ENCODE assay signal across 27 cellular contexts in the genomic region with DNA sequence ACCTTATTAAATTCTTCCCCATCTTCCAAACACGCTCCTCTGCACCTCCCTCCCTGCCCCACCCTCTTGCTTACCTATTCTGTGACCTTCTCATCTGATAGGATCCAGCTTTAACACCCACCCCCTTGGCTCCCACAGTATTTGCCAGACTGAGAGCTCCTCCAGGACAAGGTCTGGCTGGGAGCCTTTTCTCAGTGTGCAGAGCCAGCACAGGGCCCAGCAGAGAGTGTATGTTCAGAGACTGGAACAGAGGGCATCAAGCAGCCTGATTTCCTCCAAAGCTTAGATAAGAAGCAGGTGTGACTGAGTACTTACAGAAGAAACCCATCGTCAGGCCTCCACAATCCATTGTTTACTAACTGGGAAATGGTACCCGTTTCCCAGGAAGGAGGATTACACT. TPM values are rescaled to one million over a fixed set of nuclear protein-coding genes. Genes with fewer than 3 reads are reported as not detected.
"Had no signal": no experiment of that assay in that cellular context is flagged by ENCODE, and none has a peak within 500 bp of the region (broad histone marks: within the 10 kb centered on the region; RNA-seq: fewer than 3 reads in every experiment).

No MANE protein-coding gene starts in this region.

- H3K9me3 ChIP-seq: ascending aorta, MG63 had no signal

- DNase-seq: activated B cell treated with CpG ODN at 0.5 μM for 24 hours; activated CD4-positive, alpha-beta T cell treated with anti-CD3 and anti-CD28 coated beads for 1 hour; activated CD4-positive, alpha-beta T cell treated with anti-CD3 and anti-CD28 coated beads, Interleukin-2, amount 10 ng/mL, durations not matched to agents 24 days and 14 days; activated CD4-positive, alpha-beta T cell treated with anti-CD3 and anti-CD28 coated beads, Interleukin-2, amount 50 U/mL, for 48 hours; activated CD8-positive, alpha-beta memory T cell treated with anti-CD3 and anti-CD28 coated beads, Interleukin-2, amount 10 ng/mL, durations not matched to agents 7 days and 5 days; activated effector memory CD4-positive, alpha-beta T cell treated with anti-CD3 and anti-CD28 coated beads, Interleukin-2, amount 50 U/mL, for 16 hours; activated naive CD4-positive, alpha-beta T cell treated with Interleukin-2 at 50 U/mL for 16 hours; activated naive CD8-positive, alpha-beta T cell treated with anti-CD3 and anti-CD28 coated beads, Interleukin-2, amount 50 U/mL, for 24 hours; activated T-cell treated with anti-CD3 and anti-CD28 coated beads, Interleukin-2, amount 50 U/mL, for 4 hours; amniotic stem cell; MV-4-11; NCI-H1092 treated with DMSO at 0.1 percent for 48 hours; NCI-H1417 treated with DMSO at 0.1 percent for 48 hours; NCI-H1694; NCI-H2029; NCI-H2107; NCI-H345; NCI-H510A; NCI-H69; PC-3; SIG-M5; T-cell; T-helper 2 cell; T1000 had no signal

- ATAC-seq: activated CD8-positive, alpha-beta memory T cell treated with anti-CD3 and anti-CD28 coated beads, Interleukin-2, amount 10 ng/mL, durations not matched to agents 7 days and 5 days; activated T-cell treated with anti-CD3 and anti-CD28 coated beads, Interleukin-2, amount 50 U/mL, for 4 hours; PC-3; T-cell had no signal

- H3K27ac ChIP-seq: ascending aorta, KMS-11 had no signal

- H3K36me3 ChIP-seq: ascending aorta, MG63 had no signal

- H3K27me3 ChIP-seq: ascending aorta had no signal

- H3K4me3 ChIP-seq: ascending aorta, MG63 had no signal

- H3K4me1 ChIP-seq: ascending aorta had no signal

RNA-seq across cellular contexts. Expression of gene LHX6, which starts 26.7 kb away (rescaled TPM):
- total RNA-seq: activated B cell treated with CpG ODN at 0.5 μM for 24 hours; activated CD4-positive, alpha-beta T cell treated with anti-CD3 and anti-CD28 coated beads, Interleukin-2, amount 10 ng/mL, durations not matched to agents 24 days and 14 days; activated CD8-positive, alpha-beta memory T cell treated with anti-CD3 and anti-CD28 coated beads, Interleukin-2, amount 10 ng/mL, durations not matched to agents 7 days and 5 days; T-cell had no signal

RNA-seq across cellular contexts. Expression of gene MORN5, which starts 42.4 kb away (rescaled TPM):
- total RNA-seq: activated B cell treated with CpG ODN at 0.5 μM for 24 hours; activated CD4-positive, alpha-beta T cell treated with anti-CD3 and anti-CD28 coated beads, Interleukin-2, amount 10 ng/mL, durations not matched to agents 24 days and 14 days; activated CD8-positive, alpha-beta memory T cell treated with anti-CD3 and anti-CD28 coated beads, Interleukin-2, amount 10 ng/mL, durations not matched to agents 7 days and 5 days; activated T-cell treated with anti-CD3 and anti-CD28 coated beads, Interleukin-2, amount 50 U/mL, for 4 hours; ascending aorta; PC-3; T-cell had no signal
